ENCODE assay signal across 29 cellular contexts in genomic region chr13:19685445-19685844, GRCh38. TPM values are rescaled to one million over a fixed set of nuclear protein-coding genes. Genes with fewer than 3 reads are reported as not detected.
A peak's percentile ranks its signal among the peaks of the same experiment; 100 is the strongest.
DNase-seq lines count a peak whose midpoint lies in the region; ATAC-seq, FAIRE-seq and TF ChIP-seq lines count a peak whose summit lies in the region.
"Had no signal": no experiment of that assay in that cellular context is flagged by ENCODE, and none has a peak within 500 bp of the region (broad histone marks: within the 10 kb centered on the region; RNA-seq: fewer than 3 reads in every experiment).

No MANE protein-coding gene starts in this region.

- H3K27me3 ChIP-seq in SK-N-SH (ENCODE audit: insufficient read depth) (no peaks in the 10 kb centered on the region), HUES64 (ENCODE audit: insufficient read depth, low read length) (no peaks in the 10 kb centered on the region)
- H3K27me3 ChIP-seq: Peyer's patch, testis, uterus had no signal

- peak overlapping the region; percentile 86 for H3K27ac Mint-ChIP-seq in progenitor cell of endocrine pancreas
- H3K27ac Mint-ChIP-seq: activated CD4-positive, alpha-beta T cell treated with anti-CD3 and anti-CD28 coated beads, Interleukin-2, amount 10 ng/mL, durations not matched to agents 7 days and 5 days; activated T-cell treated with anti-CD3 and anti-CD28 coated beads, Interleukin-2, amount 50 U/mL, for 24 hours; natural killer cell had no signal

- H3F3A ChIP-seq in SK-N-SH (replicated peaks; ENCODE audit: insufficient read depth): no peaks in the 10 kb centered on the region

- H3K4me2 ChIP-seq in SK-N-SH: no peak overlapping the region

- TF ChIP-seq CTCF in SK-N-SH (IDR thresholded peaks at IDR 0.05): no peak
- no peak for TF ChIP-seq CTCF in kidney (IDR thresholded peaks at IDR 0.05; ENCODE audit: borderline replicate concordance, extremely low read depth, insufficient read depth)
- no peak for TF ChIP-seq CTCF in progenitor cell of endocrine pancreas (IDR thresholded peaks at IDR 0.05; ENCODE audit: unreplicated experiment)

- H3K27ac ChIP-seq in SK-N-SH (ENCODE audit: low read depth in 2 of 2, low read length in 1 of 2) (no peak overlapping the region), HUES64 (ENCODE audit: low read depth, low read length) (peak overlapping the region; percentile 31; the same call in 1 of the 2 replicates), kidney (ENCODE audit: low read depth in 2 of 2, low read length in 2 of 2) (peak overlapping the region; percentile 10 to 79)
- H3K27ac ChIP-seq: lower lobe of right lung, testis, uterus had no signal

- POLR2A ChIA-PET in SK-N-SH (lab: Yijun Ruan, JAX): no interaction called here

- intact Hi-C loops in kidney (cut with DNase I): no loop called here

- no peak overlapping the region for H3K4me3 ChIP-seq in SK-N-SH (ENCODE audit: low read depth in 2 of 2, low read length in 1 of 2)
- H3K4me3 ChIP-seq in HUES64 (ENCODE audit: low read length): no peak overlapping the region
- H3K4me3 ChIP-seq in kidney (ENCODE audit: low read length in 2 of 2): no peak overlapping the region
- H3K4me3 ChIP-seq: lower lobe of right lung, Peyer's patch, testis, uterus had no signal

- no peaks in the 10 kb centered on the region for H3K9me3 Mint-ChIP-seq in progenitor cell of endocrine pancreas (ENCODE audit: low read depth)
- H3K9me3 Mint-ChIP-seq: activated CD4-positive, alpha-beta T cell treated with anti-CD3 and anti-CD28 coated beads, Interleukin-2, amount 10 ng/mL, durations not matched to agents 7 days and 5 days; activated T-cell treated with anti-CD3 and anti-CD28 coated beads, Interleukin-2, amount 50 U/mL, for 24 hours; CD4-positive, alpha-beta memory T cell; effector memory CD8-positive, alpha-beta T cell; natural killer cell had no signal

- no peak for TF ChIP-seq RAD21 in SK-N-SH (IDR thresholded peaks at IDR 0.05; ENCODE audit: low read length)

- H3K36me3 Mint-ChIP-seq in progenitor cell of endocrine pancreas (ENCODE audit: insufficient read depth): no peaks in the 10 kb centered on the region
- H3K36me3 Mint-ChIP-seq: natural killer cell had no signal

- H3K4me3 Mint-ChIP-seq in progenitor cell of endocrine pancreas (ENCODE audit: low read depth): no peak overlapping the region
- H3K4me3 Mint-ChIP-seq: activated CD4-positive, alpha-beta T cell treated with anti-CD3 and anti-CD28 coated beads, Interleukin-2, amount 10 ng/mL, durations not matched to agents 7 days and 5 days; activated T-cell treated with anti-CD3 and anti-CD28 coated beads, Interleukin-2, amount 50 U/mL, for 24 hours; CD4-positive, alpha-beta memory T cell; effector memory CD8-positive, alpha-beta T cell; natural killer cell had no signal

- peaks cover 19% of the 10 kb centered on the region in 2 experiments for H3K36me3 ChIP-seq in SK-N-SH (replicated peaks in 1 of 2; ENCODE audit: control insufficient read depth in 1 of 2, insufficient read depth in 2 of 2, low read length in 1 of 2)
- H3K36me3 ChIP-seq in HUES64 (ENCODE audit: insufficient read depth, low read length): peaks cover 9% of the 10 kb centered on the region; the same call in 1 of the 2 replicates
- no peaks in the 10 kb centered on the region for H3K36me3 ChIP-seq in kidney (ENCODE audit: control insufficient read depth in 1 of 2, insufficient read depth in 2 of 2, low read length in 2 of 2)
- H3K36me3 ChIP-seq: Peyer's patch, uterus had no signal

- peak; percentile 49; the same call in 2 of the 3 replicates for ATAC-seq in SK-N-SH treated with all-trans-retinoic acid at 6 μM for 48 hours
- ATAC-seq: effector memory CD8-positive, alpha-beta T cell; lower lobe of right lung; natural killer cell had no signal

- no peak overlapping the region for H2AFZ ChIP-seq in SK-N-SH (ENCODE audit: low read depth)

- no peaks in the 10 kb centered on the region for H3K9me3 ChIP-seq in SK-N-SH
- H3K9me3 ChIP-seq in HUES64 (ENCODE audit: insufficient read depth, low read depth, low read length): no peaks in the 10 kb centered on the region
- no peaks in the 10 kb centered on the region for H3K9me3 ChIP-seq in kidney (ENCODE audit: control insufficient read depth in 1 of 2, low read length in 2 of 2)
- H3K9me3 ChIP-seq: lower lobe of right lung, Peyer's patch, testis, uterus had no signal

- 0 out of 2 replicates have a peak, but pooled peaks cover 4% of the 10 kb centered on the region for H4K20me1 ChIP-seq in SK-N-SH (ENCODE audit: insufficient read depth)

- CTCF ChIA-PET in SK-N-SH (lab: Yijun Ruan, JAX): no interaction called here

- no peak for TF ChIP-seq EP300 in SK-N-SH (IDR thresholded peaks at IDR 0.05; ENCODE audit: borderline replicate concordance in 1 of 2, low read depth in 1 of 2, low read length in 1 of 2)

- H3K9me2 ChIP-seq in SK-N-SH: no peaks in the 10 kb centered on the region

- H3K4me1 ChIP-seq in SK-N-SH (ENCODE audit: control insufficient read depth in 1 of 2, insufficient read depth in 2 of 2, low read depth in 1 of 2, low read length in 1 of 2): no peaks in the 10 kb centered on the region
- peaks cover 57% of the 10 kb centered on the region for H3K4me1 ChIP-seq in HUES64 (ENCODE audit: insufficient read depth, low read length)
- H3K4me1 ChIP-seq in kidney (ENCODE audit: control insufficient read depth in 1 of 2, insufficient read depth in 1 of 2, low read depth in 1 of 2, low read length in 2 of 2): peaks cover 2 to 4% of the 10 kb centered on the region in 2 donors
- H3K4me1 ChIP-seq: lower lobe of right lung, Peyer's patch, testis, uterus had no signal

- H3K9ac ChIP-seq in SK-N-SH: no peak overlapping the region
- no peak overlapping the region for H3K9ac ChIP-seq in HUES64 (ENCODE audit: low read depth, low read length)
- no peak overlapping the region for H3K9ac ChIP-seq in kidney (ENCODE audit: low read length in 2 of 2)

- H3K27me3 Mint-ChIP-seq in progenitor cell of endocrine pancreas: no peaks in the 10 kb centered on the region
- H3K27me3 Mint-ChIP-seq: activated CD4-positive, alpha-beta T cell treated with anti-CD3 and anti-CD28 coated beads, Interleukin-2, amount 10 ng/mL, durations not matched to agents 7 days and 5 days; activated T-cell treated with anti-CD3 and anti-CD28 coated beads, Interleukin-2, amount 50 U/mL, for 24 hours; CD4-positive, alpha-beta memory T cell; effector memory CD8-positive, alpha-beta T cell had no signal

- DNase-seq in SK-N-SH (no peak), kidney (no peak), progenitor cell of endocrine pancreas (ENCODE audit: low spot score, unreplicated experiment) (no peak), ecto neural progenitor cell (ENCODE audit: low spot score) (no peak), NCI-H345 (lab: John Stamatoyannopoulos, UW) (no peak)
- no peak for DNase-seq in stimulated activated CD4-positive, alpha-beta T cell treated with anti-CD3 and anti-CD28 coated beads, Interleukin-12 subunit alpha, Interleukin-12 subunit beta, amount 100 ng/mL, for 4 hours
- DNase-seq: activated CD4-positive, alpha-beta T cell treated with anti-CD3 and anti-CD28 coated beads, Interleukin-2, amount 10 ng/mL, durations not matched to agents 7 days and 5 days; activated effector memory CD4-positive, alpha-beta T cell treated with anti-CD3 and anti-CD28 coated beads, Interleukin-2, amount 50 U/mL, for 16 hours; activated T-cell treated with anti-CD3 and anti-CD28 coated beads, Interleukin-2, amount 50 U/mL, for 24 hours; caudate nucleus; CD4-positive, alpha-beta memory T cell; cortex of kidney; effector memory CD8-positive, alpha-beta T cell; erythroblast; IMR-90; lower lobe of right lung; natural killer cell; NCI-H1417 treated with DMSO at 0.1 percent for 48 hours; NCI-H2081; NCI-H2227 treated with DMSO at 0.1 percent for 48 hours; SIG-M5; stimulated activated naive CD4-positive, alpha-beta T cell treated with Interleukin-2 at 50 U/mL for 16 hours; testis; uterus had no signal

- H3K79me2 ChIP-seq in SK-N-SH (ENCODE audit: insufficient read depth): peaks cover 20% of the 10 kb centered on the region; the same call in 1 of the 2 replicates

- H3K4me1 Mint-ChIP-seq in progenitor cell of endocrine pancreas (ENCODE audit: low read depth): peaks cover 15% of the 10 kb centered on the region

- FAIRE-seq in kidney (lab: Jason Lieb, UNC): no peak
- FAIRE-seq: GM18507, H1 had no signal

TF ChIP-seq in SK-N-SH treated with all-trans-retinoic acid at 6 μM for 48 hours, 23 proteins besides CTCF, POLR2A, EP300 and RAD21 (continues in another document):
- TF ChIP-seq CSRNP3 (CRISPR knock-in tag; IDR thresholded peaks at IDR 0.05) (no peak), CSDC2 (CRISPR knock-in tag; IDR thresholded peaks at IDR 0.05) (no peak)

TF ChIP-seq in SK-N-SH, 30 proteins besides CTCF, POLR2A, EP300 and RAD21 (continues in another document):
- TF ChIP-seq CHD2 (IDR thresholded peaks at IDR 0.05; ENCODE audit: low read length, partially characterized antibody) (no peak), MEF2A (IDR thresholded peaks at IDR 0.05; ENCODE audit: borderline replicate concordance, low read depth) (no peak), FOSL2 (IDR thresholded peaks at IDR 0.05; ENCODE audit: borderline replicate concordance, low read depth) (no peak), GABPA (IDR thresholded peaks at IDR 0.05; ENCODE audit: low read depth) (no peak), TEAD4 (IDR thresholded peaks at IDR 0.05; ENCODE audit: borderline replicate concordance, insufficient read depth) (no peak), USF2 (IDR thresholded peaks at IDR 0.05; ENCODE audit: borderline replicate concordance, low read depth, low read length) (no peak), RFX5 (IDR thresholded peaks at IDR 0.05; ENCODE audit: low read length) (no peak), EZH2phosphoT487 (IDR thresholded peaks at IDR 0.05; ENCODE audit: borderline replicate concordance, low read depth) (no peak)

RNA-seq across cellular contexts. Expression of gene MPHOSPH8, which starts 52.0 kb away (rescaled TPM):
- polyA plus RNA-seq in SK-N-SH (2012; rRNA removed): 11.1 and 13.0 TPM in 2 replicates
- polyA plus RNA-seq in SK-N-SH (2012; cell fraction: cytosol; rRNA removed): 11.1 and 14.2 TPM in 2 replicates
- 12.2 and 25.5 TPM in 2 replicates for polyA plus RNA-seq in SK-N-SH (2012; cell fraction: nucleus; rRNA removed)
- 12.7 TPM for polyA plus RNA-seq in HUES64 (2013, experiment 1 of 2)
- polyA plus RNA-seq in HUES64 (2013, experiment 2 of 2): 15.2 TPM
- total RNA-seq in kidney: 35.6 TPM
- 23.1 TPM for polyA plus RNA-seq in kidney (ENCODE audit: insufficient read depth, low read depth, low replicate concordance)
- 27.3 and 29.5 TPM in 2 replicates for total RNA-seq in progenitor cell of endocrine pancreas

Comparison
In these comparisons a context has a peak if more than half of its experiments do, and no peak if none do; other contexts are left out.
1. H3K27ac ChIP-seq: peak in HUES64 (single experiment) and kidney (2 of 2); none in SK-N-SH (0 of 2).